29 cellular contexts compared by ENCODE assay signal in the genomic region with DNA sequence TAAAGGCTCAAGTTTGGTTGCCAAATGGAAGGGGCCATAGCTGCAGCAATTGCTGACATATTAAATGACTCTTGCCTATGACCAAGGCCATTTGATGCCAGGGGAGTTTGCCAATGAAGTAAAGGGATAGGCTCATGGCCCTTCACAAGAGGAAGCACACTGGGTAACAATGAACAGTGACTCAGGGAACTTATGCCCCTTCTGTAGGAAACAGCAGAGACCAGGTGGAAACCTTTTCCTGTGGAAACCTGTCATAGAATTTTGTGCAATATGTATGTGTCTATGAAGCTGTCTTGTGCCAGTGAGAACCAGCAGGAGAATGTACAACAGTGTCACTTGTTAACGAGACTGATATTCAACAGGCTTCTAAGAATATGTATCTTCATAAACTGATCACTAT.
"Had no signal": no experiment of that assay in that cellular context is flagged by ENCODE, and none has a peak within 500 bp of the region (broad histone marks: within the 10 kb centered on the region; RNA-seq: fewer than 3 reads in every experiment).

No MANE protein-coding gene starts in this region.

- H3K27me3 ChIP-seq: cardiac muscle cell, MG63 had no signal

- DNase-seq: activated CD4-positive, alpha-beta memory T cell treated with anti-CD3 and anti-CD28 coated beads for 36 hours; activated CD4-positive, alpha-beta T cell treated with anti-CD3 and anti-CD28 coated beads, Interleukin-2, amount 10 ng/mL, durations not matched to agents 7 days and 5 days; activated CD4-positive, CD25-positive, alpha-beta regulatory T cell; activated CD8-positive, alpha-beta memory T cell treated with anti-CD3 and anti-CD28 coated beads, Interleukin-2, amount 50 U/mL, for 48 hours; activated gamma-delta T cell; activated naive CD4-positive, alpha-beta T cell treated with anti-CD3 and anti-CD28 coated beads for 36 hours; activated T-cell treated with anti-CD3 and anti-CD28 coated beads, Interleukin-2, amount 50 U/mL, for 4 hours; amygdala; MG63; MV-4-11; NCI-H1092 treated with DMSO at 0.1 percent for 48 hours; NCI-H1417 treated with DMSO at 0.1 percent for 48 hours; NCI-H1694; NCI-H2029 treated with DMSO at 0.1 percent for 48 hours; NCI-H510A treated with DMSO at 0.1 percent for 48 hours; NCI-H69; NK-92 treated with Interleukin-12 subunit alpha and Interleukin-12 subunit beta, amount 100 ng/mL, for 24 hours; OCI-M1; RPMI8226; T-cell had no signal

- H3K27me3 Mint-ChIP-seq: activated CD4-positive, alpha-beta memory T cell treated with anti-CD3 and anti-CD28 coated beads for 36 hours; activated CD4-positive, alpha-beta T cell treated with anti-CD3 and anti-CD28 coated beads, Interleukin-2, amount 10 ng/mL, durations not matched to agents 7 days and 5 days; activated naive CD8-positive, alpha-beta T cell; T-cell had no signal

- H3K36me3 Mint-ChIP-seq: activated CD4-positive, alpha-beta memory T cell treated with anti-CD3 and anti-CD28 coated beads for 36 hours; activated naive CD8-positive, alpha-beta T cell; brain; T-cell had no signal

- H3K9me3 Mint-ChIP-seq: activated CD4-positive, alpha-beta memory T cell treated with anti-CD3 and anti-CD28 coated beads for 36 hours; activated CD4-positive, alpha-beta T cell treated with anti-CD3 and anti-CD28 coated beads, Interleukin-2, amount 10 ng/mL, durations not matched to agents 7 days and 5 days; activated naive CD4-positive, alpha-beta T cell treated with anti-CD3 and anti-CD28 coated beads for 36 hours; activated T-cell treated with anti-CD3 and anti-CD28 coated beads, Interleukin-2, amount 50 U/mL, for 4 hours; T-cell had no signal

- ATAC-seq: activated T-cell treated with anti-CD3 and anti-CD28 coated beads, Interleukin-2, amount 50 U/mL, for 4 hours; Panc1; Right ventricle myocardium inferior; T-cell had no signal

- H3K9me3 ChIP-seq: MG63 had no signal

- FAIRE-seq: astrocyte had no signal

- H3K27ac ChIP-seq: cardiac muscle cell, KMS-11, SK-N-MC, VCaP had no signal

- H3K4me3 ChIP-seq: cardiac muscle cell, MG63, SK-N-MC had no signal

- H3K27ac Mint-ChIP-seq: activated CD4-positive, alpha-beta memory T cell treated with anti-CD3 and anti-CD28 coated beads for 36 hours; activated CD4-positive, alpha-beta T cell treated with anti-CD3 and anti-CD28 coated beads, Interleukin-2, amount 10 ng/mL, durations not matched to agents 7 days and 5 days; activated naive CD4-positive, alpha-beta T cell treated with anti-CD3 and anti-CD28 coated beads for 36 hours; activated naive CD8-positive, alpha-beta T cell had no signal

- H3K36me3 ChIP-seq: cardiac muscle cell, MG63 had no signal

- H3K4me3 Mint-ChIP-seq: activated CD4-positive, alpha-beta memory T cell treated with anti-CD3 and anti-CD28 coated beads for 36 hours; activated CD4-positive, alpha-beta T cell treated with anti-CD3 and anti-CD28 coated beads, Interleukin-2, amount 10 ng/mL, durations not matched to agents 7 days and 5 days; activated naive CD4-positive, alpha-beta T cell treated with anti-CD3 and anti-CD28 coated beads for 36 hours; activated naive CD8-positive, alpha-beta T cell; activated T-cell treated with anti-CD3 and anti-CD28 coated beads, Interleukin-2, amount 50 U/mL, for 4 hours; brain; T-cell had no signal

- H3K4me2 ChIP-seq: KMS-11 had no signal

- H3K9ac ChIP-seq: KMS-11 had no signal
